ENCODE assay signal across 9 cellular contexts in the genomic region with DNA sequence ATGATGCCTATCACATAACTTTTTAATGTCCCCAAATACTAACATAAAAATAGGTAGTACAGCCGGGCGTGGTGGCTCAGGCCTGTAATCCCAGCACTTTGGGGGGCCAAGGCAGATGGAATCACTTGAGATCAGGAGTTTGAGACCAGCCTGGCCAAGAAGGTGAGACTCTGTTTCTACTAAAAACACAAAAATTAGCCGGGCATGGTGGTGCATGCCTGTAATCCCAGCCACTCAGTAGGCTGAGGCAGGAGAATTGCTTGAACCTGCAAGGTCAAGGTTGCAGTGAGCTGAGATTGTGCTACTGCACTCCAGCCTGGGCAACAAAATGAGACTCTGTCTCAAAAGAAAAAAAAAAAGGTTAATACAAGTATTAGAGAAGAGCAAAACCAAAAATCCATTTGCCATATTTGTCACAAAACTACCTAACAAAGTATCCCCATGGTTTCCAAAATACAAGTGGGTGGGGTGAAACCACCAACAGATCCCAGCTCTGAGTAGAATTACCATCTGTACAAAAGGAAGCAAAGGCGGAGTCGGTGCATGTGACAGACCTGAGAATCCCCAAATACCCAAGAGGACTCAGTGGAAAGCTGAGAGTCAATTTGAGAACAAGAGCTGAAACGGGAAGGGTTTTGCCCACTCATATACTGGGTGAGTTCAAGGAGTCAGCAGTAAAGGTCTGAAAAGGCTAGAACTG.
DNase-seq lines count a peak whose midpoint lies in the region; ATAC-seq, FAIRE-seq and TF ChIP-seq lines count a peak whose summit lies in the region.
"Had no signal": no experiment of that assay in that cellular context is flagged by ENCODE, and none has a peak within 500 bp of the region (broad histone marks: within the 10 kb centered on the region; RNA-seq: fewer than 3 reads in every experiment).

No MANE protein-coding gene starts in this region.

- DNase-seq in CD1c-positive myeloid dendritic cell (ENCODE audit: extremely low spot score) (peak; percentile 91), GM20000 (ENCODE audit: low spot score) (peak; percentile 44), H1 (ENCODE audit: low read depth in 1 of 2, low spot score in 2 of 2) (no peak), NCI-H2227 treated with DMSO at 0.1 percent for 48 hours (lab: John Stamatoyannopoulos, UW) (no peak), endothelial cell (ENCODE audit: low spot score) (no peak), RKO (ENCODE audit: low spot score) (no peak), dorsolateral prefrontal cortex (no peak)

- no peak overlapping the region for H2BK20ac ChIP-seq in H1 (ENCODE audit: low read length)

- no peak overlapping the region for H3K4me3 ChIP-seq in H1 (ENCODE audit: extremely low read depth in 1 of 4, insufficient read depth in 2 of 4, low read depth in 3 of 4, low read length in 4 of 4)
- no peak overlapping the region for H3K4me3 ChIP-seq in dorsolateral prefrontal cortex

- ATAC-seq in HG03558 (IDR thresholded peaks at IDR 0.05; ENCODE audit: extremely low read depth, unreplicated experiment), result peak; percentile 22

- intact Hi-C loops in dorsolateral prefrontal cortex (cut with DNase I), result no loop called here

- no peak overlapping the region for H2BK5ac ChIP-seq in H1 (ENCODE audit: low read depth, low read length)

- no peak overlapping the region for H2BK15ac ChIP-seq in H1 (ENCODE audit: low read length)

- no peak overlapping the region for H2BK12ac ChIP-seq in H1 (ENCODE audit: low read depth, low read length)

- no peak for TF ChIP-seq POLR2A in H1 (IDR thresholded peaks at IDR 0.05; ENCODE audit: control extremely low read depth in 1 of 2, low read depth in 2 of 2, low read length in 2 of 2)

- no peak overlapping the region for H3K27ac ChIP-seq in H1 (ENCODE audit: low read depth, low read length)
- H3K27ac ChIP-seq in dorsolateral prefrontal cortex, result no peak overlapping the region

- H3K9me3 Mint-ChIP-seq in endothelial cell (ENCODE audit: unreplicated experiment), result no peaks in the 10 kb centered on the region

- H2BK120ac ChIP-seq in H1 (replicated peaks; ENCODE audit: low read depth, low read length), result no peak overlapping the region

- TF ChIP-seq CTCF in GM20000 (IDR thresholded peaks at IDR 0.05; ENCODE audit: extremely low read depth, missing control alignments) (no peak), H1 (IDR thresholded peaks at IDR 0.05; ENCODE audit: control extremely low read depth in 1 of 3, insufficient read depth in 1 of 3, low read depth in 1 of 3, low read length in 3 of 3) (no peak), endothelial cell (IDR thresholded peaks at IDR 0.05; ENCODE audit: unreplicated experiment) (no peak), dorsolateral prefrontal cortex (IDR thresholded peaks at IDR 0.05 in 54 of 56, conservative IDR thresholded peaks at IDR 0.05 in 2 of 56; ENCODE audit: low read depth in 1 of 56, partially characterized antibody in 56 of 56) (no peak)

- H4K5ac ChIP-seq in H1 (ENCODE audit: insufficient read length, low read depth, low read length), result no peak overlapping the region

- 88% methylated on average over 6 of the region's 6 CpGs; no CpG with 5 or more reads in 1 of the 2 experiments for WGBS in H1 (ENCODE audit: extremely low coverage in 1 of 2, insufficient coverage in 1 of 2, insufficient read length in 1 of 2, insufficient replicate concordance in 2 of 2, low coverage in 1 of 2, low lambda C conversion rate in 2 of 2, missing lambda C conversion rate in 1 of 2), 2 experiments

- no peak overlapping the region for H2AK5ac ChIP-seq in H1 (ENCODE audit: low read depth, low read length)

- no peak overlapping the region for H3K56ac ChIP-seq in H1 (replicated peaks; ENCODE audit: insufficient read length, low read depth, low read length)

- H3K23me2 ChIP-seq in H1 (ENCODE audit: low read depth, low read length), result no peaks in the 10 kb centered on the region

- no peaks in the 10 kb centered on the region for H3K79me2 ChIP-seq in H1 (ENCODE audit: control insufficient read depth in 1 of 2, insufficient read depth in 2 of 2, low read length in 2 of 2)

- no peak for TF ChIP-seq RAD21 in H1 (IDR thresholded peaks at IDR 0.05 in 1 of 2, conservative IDR thresholded peaks at IDR 0.05 in 1 of 2; ENCODE audit: low read depth in 2 of 2, low read length in 2 of 2)

- no peaks in the 10 kb centered on the region for H3K36me3 ChIP-seq in H1 (ENCODE audit: control insufficient read depth in 2 of 4, insufficient read depth in 4 of 4, low read length in 3 of 4)

- no peak overlapping the region for H3K14ac ChIP-seq in H1 (ENCODE audit: insufficient read length)

- no peak overlapping the region for H3K4me3 Mint-ChIP-seq in endothelial cell (ENCODE audit: unreplicated experiment)

- no peak overlapping the region for H3K4ac ChIP-seq in H1 (replicated peaks; ENCODE audit: insufficient read length, low read depth, low read length)

- H3K79me1 ChIP-seq in H1 (ENCODE audit: low read depth, low read length), result no peaks in the 10 kb centered on the region

- H4K8ac ChIP-seq in H1 (ENCODE audit: extremely low read depth, insufficient read depth, low read length), result no peak overlapping the region

- CTCF ChIA-PET in H1 (lab: Charles Lee; ENCODE audit: partially characterized antibody), result interaction anchor here (0.6 to 1.2 kb wide), 2 partner anchors 10 to 1698 kb away, joined by 3 read pairs; no protein-coding TSS in a partner anchor

- no peaks in the 10 kb centered on the region; a peak in 1 of 7 replicates for H3K4me1 ChIP-seq in H1 (replicated peaks in 1 of 4; ENCODE audit: control insufficient read depth in 3 of 4, insufficient read depth in 4 of 4, low read length in 3 of 4)

- no peak overlapping the region for H3K9ac ChIP-seq in H1 (replicated peaks in 1 of 4; ENCODE audit: extremely low read depth in 1 of 4, low read depth in 3 of 4, low read length in 3 of 4)

- H3K4me2 ChIP-seq in H1 (ENCODE audit: insufficient read depth in 1 of 2, low read depth in 2 of 2, low read length in 2 of 2), result no peak overlapping the region

- H2AFZ ChIP-seq in H1 (ENCODE audit: low read length), result 0 out of 2 replicates have a peak overlapping the region, but pooled peaks have one; percentile 39

- H4K91ac ChIP-seq in H1 (replicated peaks; ENCODE audit: insufficient read length, low read length), result no peak overlapping the region

- H3K18ac ChIP-seq in H1 (ENCODE audit: extremely low read depth, low read length), result no peak overlapping the region

- peaks cover 2% of the 10 kb centered on the region for H3K27me3 Mint-ChIP-seq in endothelial cell (ENCODE audit: unreplicated experiment)

- H3K23ac ChIP-seq in H1 (ENCODE audit: insufficient read length), result no peak overlapping the region

- peaks cover 0 to 1% (median 0%) of the 10 kb centered on the region in 4 experiments; a peak in 2 of 7 replicates for H3K27me3 ChIP-seq in H1 (replicated peaks in 1 of 4; ENCODE audit: control insufficient read depth in 3 of 4, extremely low read depth in 1 of 4, insufficient read depth in 3 of 4, low read length in 3 of 4)
- no peaks in the 10 kb centered on the region for H3K27me3 ChIP-seq in dorsolateral prefrontal cortex

- H3K36me3 Mint-ChIP-seq in endothelial cell (ENCODE audit: low read depth, unreplicated experiment), result no peaks in the 10 kb centered on the region

- H3K27ac Mint-ChIP-seq in endothelial cell (ENCODE audit: unreplicated experiment), result no peak overlapping the region

- H3K9me3 ChIP-seq in H1 (ENCODE audit: insufficient read depth in 2 of 2, low read depth in 1 of 2, low read length in 1 of 2), result no peaks in the 10 kb centered on the region

- no peaks in the 10 kb centered on the region for H4K20me1 ChIP-seq in H1 (replicated peaks in 1 of 2; ENCODE audit: control insufficient read depth in 1 of 2, insufficient read depth in 2 of 2, low read length in 2 of 2)

- no peak for FAIRE-seq in H1 (lab: Jason Lieb, UNC)
- FAIRE-seq: keratinocyte had no signal

- POLR2A ChIA-PET in H1 (lab: Charles Lee; ENCODE audit: partially characterized antibody), result no interaction called here

- peaks cover 5% of the 10 kb centered on the region for H3K4me1 Mint-ChIP-seq in endothelial cell (ENCODE audit: unreplicated experiment)

- TF ChIP-seq EP300 in H1 (IDR thresholded peaks at IDR 0.05; ENCODE audit: borderline replicate concordance in 1 of 2, low read depth in 2 of 2, low read length in 2 of 2), result no peak

TF ChIP-seq in H1, 55 proteins besides CTCF, POLR2A, EP300 and RAD21:
- TF ChIP-seq SIRT6 (IDR thresholded peaks at IDR 0.05; ENCODE audit: low read length) (no peak), ASH2L (IDR thresholded peaks at IDR 0.05; ENCODE audit: low read length) (no peak), TEAD4 (IDR thresholded peaks at IDR 0.05; ENCODE audit: low read depth, low read length) (no peak), TAF7 (optimal IDR thresholded peaks at IDR 0.05; ENCODE audit: borderline replicate concordance, low read depth, low read length) (no peak), TAF1 (IDR thresholded peaks at IDR 0.05; ENCODE audit: low read depth, low read length) (no peak), CHD2 (IDR thresholded peaks at IDR 0.05; ENCODE audit: low read length) (no peak), SP1 (IDR thresholded peaks at IDR 0.05; ENCODE audit: low read depth, low read length) (no peak), CEBPB (IDR thresholded peaks at IDR 0.05; ENCODE audit: low read depth, low read length) (no peak), CBX5 (IDR thresholded peaks at IDR 0.05; ENCODE audit: low read depth, low read length) (no peak), EGR1 (IDR thresholded peaks at IDR 0.05; ENCODE audit: borderline replicate concordance, low read depth, low read length) (no peak)

Comparison
In these comparisons a context has a peak if more than half of its experiments do, and no peak if none do; other contexts are left out.
1. DNase-seq: peak in CD1c-positive myeloid dendritic cell (single experiment) and GM20000 (single experiment); none in H1 (0 of 2), NCI-H2227 treated with DMSO at 0.1 percent for 48 hours (single experiment), endothelial cell (single experiment), RKO (single experiment) and dorsolateral prefrontal cortex (0 of 10).